In genomic region chr3:72452745-72453144, GRCh38 we compare ENCODE assay signal across 21 cellular contexts.
"Had no signal": no experiment of that assay in that cellular context is flagged by ENCODE, and none has a peak within 500 bp of the region (broad histone marks: within the 10 kb centered on the region; RNA-seq: fewer than 3 reads in every experiment).

No MANE protein-coding gene starts in this region.

- H3K36me3 Mint-ChIP-seq: stimulated activated naive B cell treated with anti-CD40 and anti-IgM and Interleukin-4, amounts not matched to agents 10 μg/mL and 1 μg/mL and 100 μg/mL, for 72 hours had no signal

- H3K9me3 ChIP-seq: heart left ventricle, left lung, lower lobe of right lung, psoas muscle, spleen, testis, tibial nerve had no signal

- H3K36me3 ChIP-seq: heart left ventricle, left lung, lower lobe of right lung, spleen, tibial nerve had no signal

- H3K9me3 Mint-ChIP-seq: naive thymus-derived CD4-positive, alpha-beta T cell; nephron progenitor cell; stimulated activated naive B cell treated with anti-CD40 and anti-IgM and Interleukin-4, amounts not matched to agents 10 μg/mL and 1 μg/mL and 100 μg/mL, for 72 hours; stimulated activated naive CD8-positive, alpha-beta T cell treated with anti-CD3 and anti-CD28 coated beads, Interleukin-15, amount 100 ng/mL, for 72 hours had no signal

- H3K4me1 ChIP-seq: psoas muscle, tibial nerve had no signal

- H3K27me3 ChIP-seq: heart left ventricle, left lung, testis, tibial nerve had no signal

- H3K4me3 ChIP-seq: coronary artery, heart left ventricle, left lung, lower lobe of right lung, psoas muscle, spleen, testis, tibial nerve had no signal

- H3K27ac ChIP-seq: coronary artery, heart left ventricle, left lung, lower lobe of right lung, psoas muscle, spleen, testis, tibial nerve had no signal

- DNase-seq: effector CD4-positive, alpha-beta T cell; heart left ventricle; hypothalamus; kidney glomerular epithelial cell; left lung; lower lobe of right lung; mesenchymal stem cell; naive thymus-derived CD4-positive, alpha-beta T cell; nephron progenitor cell; psoas muscle; retina; spleen; stimulated activated CD4-positive, alpha-beta T cell treated with anti-CD3 and anti-CD28 coated beads, Interleukin-2, amount 100 ng/mL, for 24 hours; stimulated activated CD4-positive, alpha-beta T cell treated with anti-CD3 and anti-CD28 coated beads, Interleukin-4, amount 100 ng/mL, for 4 hours; stimulated activated naive B cell treated with anti-CD40 and anti-IgM and Interleukin-4, amounts not matched to agents 10 μg/mL and 1 μg/mL and 100 μg/mL, for 72 hours; stimulated activated naive CD8-positive, alpha-beta T cell treated with anti-CD3 and anti-CD28 coated beads, Interleukin-15, amount 100 ng/mL, for 72 hours; testis had no signal

- H3K4me3 Mint-ChIP-seq: naive thymus-derived CD4-positive, alpha-beta T cell; nephron progenitor cell; stimulated activated naive B cell treated with anti-CD40 and anti-IgM and Interleukin-4, amounts not matched to agents 10 μg/mL and 1 μg/mL and 100 μg/mL, for 72 hours; stimulated activated naive CD8-positive, alpha-beta T cell treated with anti-CD3 and anti-CD28 coated beads, Interleukin-15, amount 100 ng/mL, for 72 hours had no signal

- H3K27ac Mint-ChIP-seq: naive thymus-derived CD4-positive, alpha-beta T cell; nephron progenitor cell; stimulated activated naive B cell treated with anti-CD40 and anti-IgM and Interleukin-4, amounts not matched to agents 10 μg/mL and 1 μg/mL and 100 μg/mL, for 72 hours; stimulated activated naive CD8-positive, alpha-beta T cell treated with anti-CD3 and anti-CD28 coated beads, Interleukin-15, amount 100 ng/mL, for 72 hours had no signal

- ATAC-seq: esophagus mucosa; heart left ventricle; left lung; lower lobe of right lung; naive thymus-derived CD4-positive, alpha-beta T cell; psoas muscle; sciatic nerve; stimulated activated naive B cell treated with anti-CD40 and anti-IgM and Interleukin-4, amounts not matched to agents 10 μg/mL and 1 μg/mL and 100 μg/mL, for 72 hours; stimulated activated naive CD8-positive, alpha-beta T cell treated with anti-CD3 and anti-CD28 coated beads, Interleukin-15, amount 100 ng/mL, for 72 hours had no signal
